ENCODE assay signal across 25 cellular contexts in the genomic region with DNA sequence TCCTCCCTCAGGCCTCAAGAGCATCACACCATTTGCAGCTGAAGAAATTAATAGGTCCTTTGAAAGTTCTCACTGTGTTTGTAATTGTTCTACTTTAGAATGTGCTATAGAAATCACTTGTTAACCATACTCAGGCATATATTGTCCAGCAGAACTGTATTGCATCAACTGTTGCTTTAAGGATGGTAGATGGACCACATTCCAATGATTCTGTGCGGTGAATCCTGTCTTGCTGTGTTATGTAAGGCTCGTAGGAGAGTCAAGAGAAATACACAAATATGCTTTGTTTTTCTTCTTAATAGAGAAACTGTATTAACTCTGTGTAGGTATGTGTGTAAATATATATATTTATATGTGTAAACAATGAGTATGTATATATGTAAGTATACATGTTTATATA.
"Had no signal": no experiment of that assay in that cellular context is flagged by ENCODE, and none has a peak within 500 bp of the region (broad histone marks: within the 10 kb centered on the region; RNA-seq: fewer than 3 reads in every experiment).

No MANE protein-coding gene starts in this region.

- H3K36me3 ChIP-seq: ascending aorta, cardiac muscle cell, SJSA1 had no signal

- H3K9me3 Mint-ChIP-seq: activated naive CD4-positive, alpha-beta T cell treated with anti-CD3 and anti-CD28 coated beads, Interleukin-2, amount 50 U/mL, for 24 hours; activated T-cell treated with anti-CD3 and anti-CD28 coated beads, Interleukin-2, amount 50 U/mL, for 24 hours; activated T-helper 1 cell treated with anti-CD3 and anti-CD28 coated beads, Interleukin-12 subunit alpha, Interleukin-12 subunit beta, Interleukin-2, Interleukin-4 antibody, amounts not matched to agents 30 ng/mL and 10 ng/mL and 1 ng/mL, durations not matched to agents 14 hours and 24 hours and 36 hours; T-helper 2 cell treated with Interferon-gamma antibody and Interleukin-4, amounts not matched to agents 5 μg/mL and 100 μg/mL, for 36 hours had no signal

- H3K27me3 ChIP-seq: ascending aorta, body of pancreas, cardiac muscle cell, SJSA1 had no signal

- H3K36me3 Mint-ChIP-seq: activated CD8-positive, alpha-beta memory T cell treated with anti-CD3 and anti-CD28 coated beads, Interleukin-2, amount 10 ng/mL, durations not matched to agents 7 days and 5 days; activated naive CD4-positive, alpha-beta T cell treated with anti-CD3 and anti-CD28 coated beads, Interleukin-2, amount 50 U/mL, for 24 hours had no signal

- ATAC-seq: activated CD4-positive, CD25-positive, alpha-beta regulatory T cell treated with anti-CD3 and anti-CD28 coated beads, Interleukin-2, amount 50 U/mL, for 24 hours; activated CD8-positive, alpha-beta memory T cell treated with anti-CD3 and anti-CD28 coated beads, Interleukin-2, amount 10 ng/mL, durations not matched to agents 7 days and 5 days; body of pancreas; SK-N-SH treated with all-trans-retinoic acid at 6 μM for 48 hours had no signal

- DNase-seq: activated CD4-positive, alpha-beta T cell treated with anti-CD3 and anti-CD28 coated beads for 4 hours; activated CD4-positive, alpha-beta T cell treated with anti-CD3 and anti-CD28 coated beads, Interleukin-2, amount 50 U/mL, for 4 hours; activated CD8-positive, alpha-beta memory T cell treated with anti-CD3 and anti-CD28 coated beads, Interleukin-2, amount 10 ng/mL, durations not matched to agents 7 days and 5 days; activated effector memory CD4-positive, alpha-beta T cell treated with Interleukin-2 at 50 U/mL for 16 hours; activated naive CD4-positive, alpha-beta T cell; activated T-cell treated with anti-CD3 and anti-CD28 coated beads, Interleukin-2, amount 50 U/mL, for 24 hours; amniotic stem cell; body of pancreas; NCI-H1092 treated with DMSO at 0.1 percent for 48 hours; NCI-H1417 treated with DMSO at 0.1 percent for 48 hours; NCI-H1694; NCI-H2029; NCI-H2107; NCI-H524; SHP77; SW 1271 had no signal

- H3K4me1 ChIP-seq: ascending aorta, SJSA1 had no signal

- H3K4me1 Mint-ChIP-seq: activated CD8-positive, alpha-beta memory T cell treated with anti-CD3 and anti-CD28 coated beads, Interleukin-2, amount 10 ng/mL, durations not matched to agents 7 days and 5 days; activated naive CD4-positive, alpha-beta T cell treated with anti-CD3 and anti-CD28 coated beads, Interleukin-2, amount 50 U/mL, for 24 hours had no signal

- H3K9me3 ChIP-seq: ascending aorta, body of pancreas, SJSA1 had no signal

- H3K27ac Mint-ChIP-seq: activated CD8-positive, alpha-beta memory T cell treated with anti-CD3 and anti-CD28 coated beads, Interleukin-2, amount 10 ng/mL, durations not matched to agents 7 days and 5 days; activated naive CD4-positive, alpha-beta T cell treated with anti-CD3 and anti-CD28 coated beads, Interleukin-2, amount 50 U/mL, for 24 hours; activated T-cell treated with anti-CD3 and anti-CD28 coated beads, Interleukin-2, amount 50 U/mL, for 24 hours; activated T-helper 1 cell treated with anti-CD3 and anti-CD28 coated beads, Interleukin-12 subunit alpha, Interleukin-12 subunit beta, Interleukin-2, Interleukin-4 antibody, amounts not matched to agents 30 ng/mL and 10 ng/mL and 1 ng/mL, durations not matched to agents 14 hours and 24 hours and 36 hours; T-helper 2 cell treated with Interferon-gamma antibody and Interleukin-4, amounts not matched to agents 5 μg/mL and 100 μg/mL, for 36 hours had no signal

- H3K4me3 Mint-ChIP-seq: activated CD8-positive, alpha-beta memory T cell treated with anti-CD3 and anti-CD28 coated beads, Interleukin-2, amount 10 ng/mL, durations not matched to agents 7 days and 5 days; activated naive CD4-positive, alpha-beta T cell treated with anti-CD3 and anti-CD28 coated beads, Interleukin-2, amount 50 U/mL, for 24 hours; activated T-cell treated with anti-CD3 and anti-CD28 coated beads, Interleukin-2, amount 50 U/mL, for 24 hours; activated T-helper 1 cell treated with anti-CD3 and anti-CD28 coated beads, Interleukin-12 subunit alpha, Interleukin-12 subunit beta, Interleukin-2, Interleukin-4 antibody, amounts not matched to agents 30 ng/mL and 10 ng/mL and 1 ng/mL, durations not matched to agents 14 hours and 24 hours and 36 hours; T-helper 2 cell treated with Interferon-gamma antibody and Interleukin-4, amounts not matched to agents 5 μg/mL and 100 μg/mL, for 36 hours had no signal

- H3K27ac ChIP-seq: ascending aorta, body of pancreas, cardiac muscle cell, KMS-11, SJSA1 had no signal

- H3K4me3 ChIP-seq: ascending aorta, body of pancreas, cardiac muscle cell, SJSA1 had no signal
